ENCODE assay signal across 16 cellular contexts in genomic region chr6:15513801-15514711, GRCh38.
DNase-seq lines count a peak whose midpoint lies in the region; ATAC-seq and TF ChIP-seq lines count a peak whose summit lies in the region.
"Had no signal": no experiment of that assay in that cellular context is flagged by ENCODE, and none has a peak within 500 bp of the region (broad histone marks: within the 10 kb centered on the region; RNA-seq: fewer than 3 reads in every experiment).

No MANE protein-coding gene starts in this region.

- TF ChIP-seq CTCF in type B pancreatic cell (conservative IDR thresholded peaks at IDR 0.05) (no peak), Peyer's patch (IDR thresholded peaks at IDR 0.05) (no peak)

- H3K4me3 Mint-ChIP-seq in stimulated activated naive CD8-positive, alpha-beta T cell treated with anti-CD3 and anti-CD28 coated beads, Interleukin-15, Interleukin-2, amounts not matched to agents 100 ng/mL and 50 ng/mL, for 24 hours: no peak overlapping the region
- no peak overlapping the region for H3K4me3 Mint-ChIP-seq in activated naive CD8-positive, alpha-beta T cell
- H3K4me3 Mint-ChIP-seq in type B pancreatic cell: no peak overlapping the region
- H3K4me3 Mint-ChIP-seq: activated CD4-positive, alpha-beta T cell treated with anti-CD3 and anti-CD28 coated beads, Interleukin-2, amount 10 ng/mL, durations not matched to agents 7 days and 5 days had no signal

- no peaks in the 10 kb centered on the region for H3K4me1 ChIP-seq in Peyer's patch
- H3K4me1 ChIP-seq: prostate gland, uterus had no signal

- H3K27ac Mint-ChIP-seq in stimulated activated naive CD8-positive, alpha-beta T cell treated with anti-CD3 and anti-CD28 coated beads, Interleukin-15, Interleukin-2, amounts not matched to agents 100 ng/mL and 50 ng/mL, for 24 hours: peak overlapping the region; percentile 54
- peak overlapping the region; percentile 64 for H3K27ac Mint-ChIP-seq in activated naive CD8-positive, alpha-beta T cell
- H3K27ac Mint-ChIP-seq in type B pancreatic cell: peak overlapping the region; percentile 63

- no peaks in the 10 kb centered on the region for H3K27me3 ChIP-seq in Peyer's patch
- H3K27me3 ChIP-seq: uterus had no signal

- H3K9me3 Mint-ChIP-seq in stimulated activated naive CD8-positive, alpha-beta T cell treated with anti-CD3 and anti-CD28 coated beads, Interleukin-15, Interleukin-2, amounts not matched to agents 100 ng/mL and 50 ng/mL, for 24 hours: no peaks in the 10 kb centered on the region
- H3K9me3 Mint-ChIP-seq in activated naive CD8-positive, alpha-beta T cell (ENCODE audit: low read depth): no peaks in the 10 kb centered on the region
- no peaks in the 10 kb centered on the region for H3K9me3 Mint-ChIP-seq in type B pancreatic cell
- H3K9me3 Mint-ChIP-seq: activated CD4-positive, alpha-beta T cell treated with anti-CD3 and anti-CD28 coated beads, Interleukin-2, amount 10 ng/mL, durations not matched to agents 7 days and 5 days had no signal

- intact Hi-C loops in left colon (cut with DNase I, micrococcal nuclease): no loop called here

- no peak for ATAC-seq in stimulated activated naive CD8-positive, alpha-beta T cell treated with anti-CD3 and anti-CD28 coated beads, Interleukin-15, Interleukin-2, amounts not matched to agents 100 U/mL and 50 U/mL, for 24 hours
- ATAC-seq in left colon: peak; percentile 9
- ATAC-seq: Panc1 had no signal

- H3K36me3 Mint-ChIP-seq in stimulated activated naive CD8-positive, alpha-beta T cell treated with anti-CD3 and anti-CD28 coated beads, Interleukin-15, Interleukin-2, amounts not matched to agents 100 ng/mL and 50 ng/mL, for 24 hours (ENCODE audit: low read depth): peaks cover 71% of the 10 kb centered on the region
- peaks cover 6% of the 10 kb centered on the region for H3K36me3 Mint-ChIP-seq in activated naive CD8-positive, alpha-beta T cell
- peaks cover 31% of the 10 kb centered on the region for H3K36me3 Mint-ChIP-seq in type B pancreatic cell

- H3K4me1 Mint-ChIP-seq in stimulated activated naive CD8-positive, alpha-beta T cell treated with anti-CD3 and anti-CD28 coated beads, Interleukin-15, Interleukin-2, amounts not matched to agents 100 ng/mL and 50 ng/mL, for 24 hours (ENCODE audit: low read depth): peaks cover 4% of the 10 kb centered on the region
- H3K4me1 Mint-ChIP-seq in activated naive CD8-positive, alpha-beta T cell (ENCODE audit: low read depth): no peaks in the 10 kb centered on the region
- peaks cover 4% of the 10 kb centered on the region for H3K4me1 Mint-ChIP-seq in type B pancreatic cell (ENCODE audit: unreplicated experiment)

- no peaks in the 10 kb centered on the region for H3K27me3 Mint-ChIP-seq in stimulated activated naive CD8-positive, alpha-beta T cell treated with anti-CD3 and anti-CD28 coated beads, Interleukin-15, Interleukin-2, amounts not matched to agents 100 ng/mL and 50 ng/mL, for 24 hours
- no peaks in the 10 kb centered on the region for H3K27me3 Mint-ChIP-seq in activated naive CD8-positive, alpha-beta T cell
- no peaks in the 10 kb centered on the region for H3K27me3 Mint-ChIP-seq in type B pancreatic cell
- H3K27me3 Mint-ChIP-seq: activated CD4-positive, alpha-beta T cell treated with anti-CD3 and anti-CD28 coated beads, Interleukin-2, amount 10 ng/mL, durations not matched to agents 7 days and 5 days had no signal

- no peaks in the 10 kb centered on the region for H3K9me3 ChIP-seq in Peyer's patch
- H3K9me3 ChIP-seq: prostate gland, uterus had no signal

- no peak overlapping the region for H3K4me3 ChIP-seq in Peyer's patch
- H3K4me3 ChIP-seq: prostate gland, uterus had no signal

- DNase-seq in stimulated activated naive CD8-positive, alpha-beta T cell treated with anti-CD3 and anti-CD28 coated beads, Interleukin-15, Interleukin-2, amounts not matched to agents 100 U/mL and 50 U/mL, for 24 hours: no peak
- DNase-seq in left colon (no peak), type B pancreatic cell (ENCODE audit: extremely low spot score, unreplicated experiment) (no peak), NAMALWA (ENCODE audit: low spot score) (no peak), Peyer's patch (no peak), glomerular visceral epithelial cell (ENCODE audit: extremely low spot score) (no peak)
- DNase-seq: activated CD4-positive, alpha-beta T cell treated with anti-CD3 and anti-CD28 coated beads, Interleukin-2, amount 10 ng/mL, durations not matched to agents 7 days and 5 days; activated gamma-delta T cell treated with Interleukin-2 at 50 U/mL for 16 hours; cerebellar nuclear complex; KBM-7; NCI-H526; uterus had no signal

- no peak overlapping the region for H3K27ac ChIP-seq in Peyer's patch
- H3K27ac ChIP-seq: prostate gland, uterus had no signal

- TF ChIP-seq POLR2A in Peyer's patch (IDR thresholded peaks at IDR 0.05): no peak

- peaks cover 0 to 90% (median 0%) of the 10 kb centered on the region in 3 donors for H3K36me3 ChIP-seq in Peyer's patch
- H3K36me3 ChIP-seq: uterus had no signal
